Comparison of ENCODE assay signal across 14 cellular contexts in the genomic region with DNA sequence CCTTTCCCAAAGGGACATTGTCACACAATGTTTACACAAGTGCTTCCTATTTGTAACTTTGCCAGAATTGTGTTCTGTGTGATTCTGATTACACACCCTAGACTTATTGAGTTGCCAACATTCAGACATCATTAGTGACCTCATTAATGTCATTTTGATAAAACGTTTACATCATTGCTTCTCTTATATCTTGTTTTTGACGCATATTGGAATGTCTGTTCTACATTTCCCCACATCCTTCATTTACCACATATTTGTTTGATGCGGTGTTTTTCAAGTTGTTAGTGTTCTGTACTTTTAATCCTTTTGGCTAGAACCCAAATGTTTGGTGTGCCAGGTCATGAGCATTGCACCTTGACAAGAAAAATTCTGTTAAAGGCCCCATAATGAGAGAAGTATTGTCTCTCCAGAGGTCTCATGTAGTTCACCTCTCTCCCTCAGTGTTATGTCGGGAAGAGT.
A peak's percentile ranks its signal among the peaks of the same experiment; 100 is the strongest.
DNase-seq lines count a peak whose midpoint lies in the region; ATAC-seq and TF ChIP-seq lines count a peak whose summit lies in the region.
"Had no signal": no experiment of that assay in that cellular context is flagged by ENCODE, and none has a peak within 500 bp of the region (broad histone marks: within the 10 kb centered on the region; RNA-seq: fewer than 3 reads in every experiment).

No MANE protein-coding gene starts in this region.

- no peaks in the 10 kb centered on the region for H3K79me1 ChIP-seq in neuronal stem cell (ENCODE audit: low read depth, low read length)

- no peaks in the 10 kb centered on the region for H3K4me1 ChIP-seq in CD8-positive, alpha-beta T cell (ENCODE audit: insufficient read depth, low read length)
- H3K4me1 ChIP-seq in neuronal stem cell (ENCODE audit: control insufficient read depth in 2 of 2, insufficient read depth in 1 of 2, low read depth in 1 of 2, low read length in 2 of 2), result no peaks in the 10 kb centered on the region

- H4K8ac ChIP-seq in neuronal stem cell (ENCODE audit: low read depth, low read length), result no peak overlapping the region

- no peak overlapping the region for H3K27ac Mint-ChIP-seq in CD8-positive, alpha-beta T cell
- H3K27ac Mint-ChIP-seq: activated CD8-positive, alpha-beta T cell treated with anti-CD3 and anti-CD28 coated beads, Interleukin-2, amount 10 ng/mL, durations not matched to agents 7 days and 5 days; activated naive CD8-positive, alpha-beta T cell treated with anti-CD3 and anti-CD28 coated beads, Interleukin-2, amount 10 ng/mL, durations not matched to agents 7 days and 5 days had no signal

- no peak overlapping the region for H2BK15ac ChIP-seq in neuronal stem cell (ENCODE audit: low read length)

- no peak overlapping the region for H2AK5ac ChIP-seq in neuronal stem cell (ENCODE audit: low read depth, low read length)

- peaks cover 2% of the 10 kb centered on the region for H3K27me3 Mint-ChIP-seq in CD8-positive, alpha-beta T cell (ENCODE audit: low read depth)

- WGBS in neuronal stem cell (ENCODE audit: extremely low coverage in 2 of 2, insufficient read length in 2 of 2, insufficient replicate concordance in 1 of 2), 2 donors, result no CpG with 5 or more reads among the region's 4 CpGs

- H3K36me3 Mint-ChIP-seq in CD8-positive, alpha-beta T cell, result no peaks in the 10 kb centered on the region
- H3K36me3 Mint-ChIP-seq: activated naive CD8-positive, alpha-beta T cell treated with anti-CD3 and anti-CD28 coated beads, Interleukin-2, amount 10 ng/mL, durations not matched to agents 7 days and 5 days had no signal

- peaks cover 6% of the 10 kb centered on the region for H3K4me1 Mint-ChIP-seq in CD8-positive, alpha-beta T cell (ENCODE audit: low read depth)
- H3K4me1 Mint-ChIP-seq: activated naive CD8-positive, alpha-beta T cell treated with anti-CD3 and anti-CD28 coated beads, Interleukin-2, amount 10 ng/mL, durations not matched to agents 7 days and 5 days had no signal

- H3K4me3 ChIP-seq in CD8-positive, alpha-beta T cell (ENCODE audit: low read depth, low read length), result no peak overlapping the region
- H3K4me3 ChIP-seq in neuronal stem cell (ENCODE audit: low read length in 2 of 2), result no peak overlapping the region
- H3K4me3 ChIP-seq: BLaER1, MG63 had no signal

- H3K9me3 ChIP-seq in CD8-positive, alpha-beta T cell (ENCODE audit: low read length), result no peaks in the 10 kb centered on the region
- no peaks in the 10 kb centered on the region for H3K9me3 ChIP-seq in neuronal stem cell (replicated peaks in 1 of 2; ENCODE audit: control insufficient read depth in 2 of 2, insufficient read depth in 1 of 2, low read depth in 1 of 2, low read length in 2 of 2)
- H3K9me3 ChIP-seq: BLaER1 had no signal

- H3K36me3 ChIP-seq in CD8-positive, alpha-beta T cell (ENCODE audit: insufficient read depth, low read length), result no peaks in the 10 kb centered on the region
- H3K36me3 ChIP-seq in neuronal stem cell (replicated peaks in 1 of 2; ENCODE audit: control insufficient read depth in 2 of 2, insufficient read depth in 2 of 2, low read length in 2 of 2), result no peaks in the 10 kb centered on the region
- H3K36me3 ChIP-seq: BLaER1, MG63 had no signal

- intact Hi-C loops in CD8-positive, alpha-beta T cell (cut with DNase I, micrococcal nuclease), result no loop called here

- TF ChIP-seq CTCF in CD8-positive, alpha-beta T cell (IDR thresholded peaks at IDR 0.05), result no peak

- ATAC-seq in CD8-positive, alpha-beta T cell, result peak; percentile 59
- ATAC-seq in GM18517 (IDR thresholded peaks at IDR 0.05; ENCODE audit: unreplicated experiment), result no peak
- ATAC-seq: activated CD8-positive, alpha-beta T cell treated with anti-CD3 and anti-CD28 coated beads, Interleukin-2, amount 10 ng/mL, durations not matched to agents 7 days and 5 days had no signal

- H3K4ac ChIP-seq in neuronal stem cell (ENCODE audit: low read length), result no peak overlapping the region

- no peak overlapping the region for H2BK5ac ChIP-seq in neuronal stem cell (ENCODE audit: low read length)

- no peak overlapping the region for H4K91ac ChIP-seq in neuronal stem cell (ENCODE audit: low read depth, low read length, poor library complexity)

- H3K27me3 ChIP-seq in CD8-positive, alpha-beta T cell (ENCODE audit: insufficient read depth, low read length), result no peaks in the 10 kb centered on the region
- no peaks in the 10 kb centered on the region for H3K27me3 ChIP-seq in neuronal stem cell (ENCODE audit: control insufficient read depth in 3 of 3, insufficient read depth in 3 of 3, low read depth in 1 of 3, low read length in 3 of 3)
- H3K27me3 ChIP-seq: BLaER1, MG63 had no signal

- no peak overlapping the region for H3K4me3 Mint-ChIP-seq in CD8-positive, alpha-beta T cell
- H3K4me3 Mint-ChIP-seq: activated CD8-positive, alpha-beta T cell treated with anti-CD3 and anti-CD28 coated beads, Interleukin-2, amount 10 ng/mL, durations not matched to agents 7 days and 5 days; activated naive CD8-positive, alpha-beta T cell treated with anti-CD3 and anti-CD28 coated beads, Interleukin-2, amount 10 ng/mL, durations not matched to agents 7 days and 5 days had no signal

- no peak overlapping the region for H2BK120ac ChIP-seq in neuronal stem cell (ENCODE audit: low read depth, low read length)

- no peak overlapping the region for H3K14ac ChIP-seq in neuronal stem cell (ENCODE audit: low read length)

- DNase-seq in CD8-positive, alpha-beta T cell, result no peak
- DNase-seq in NCI-H1092 (lab: John Stamatoyannopoulos, UW), result peak; percentile 19
- peak; percentile 98 to 99 for DNase-seq in dermis microvascular lymphatic vessel endothelial cell (ENCODE audit: low read depth in 2 of 2)
- peak; percentile 96 to 97 for DNase-seq in lung microvascular endothelial cell (ENCODE audit: low read depth in 2 of 2)
- DNase-seq in GF-D8 (lab: John Stamatoyannopoulos, UW), result no peak
- no peak for DNase-seq in neuronal stem cell (ENCODE audit: low spot score)
- no peak for DNase-seq in nucleus accumbens (lab: John Stamatoyannopoulos, UW)
- DNase-seq: activated CD8-positive, alpha-beta T cell treated with anti-CD3 and anti-CD28 coated beads, Interleukin-2, amount 10 ng/mL, durations not matched to agents 7 days and 5 days; activated naive CD8-positive, alpha-beta T cell treated with anti-CD3 and anti-CD28 coated beads, Interleukin-2, amount 10 ng/mL, durations not matched to agents 7 days and 5 days; kidney; MG63; stimulated activated CD4-positive, alpha-beta T cell treated with anti-CD3 and anti-CD28 coated beads, Interleukin-2, amount 100 ng/mL, for 48 hours had no signal

- no peak overlapping the region for H3K23ac ChIP-seq in neuronal stem cell (ENCODE audit: low read depth, low read length, poor library complexity)

- H3K4me2 ChIP-seq in neuronal stem cell (ENCODE audit: insufficient read depth, low read length, poor library complexity, severe bottlenecking), result no peak overlapping the region
- H3K4me2 ChIP-seq: BLaER1 had no signal

- no peak overlapping the region for H3K27ac ChIP-seq in CD8-positive, alpha-beta T cell (ENCODE audit: low read depth, low read length)
- no peak overlapping the region for H3K27ac ChIP-seq in neuronal stem cell (replicated peaks; ENCODE audit: low read length)
- H3K27ac ChIP-seq: BLaER1 had no signal

- H2AFZ ChIP-seq in neuronal stem cell (ENCODE audit: low read length), result no peak overlapping the region

- no peak overlapping the region for H3K18ac ChIP-seq in neuronal stem cell (ENCODE audit: low read length)

- no peak overlapping the region for H2BK12ac ChIP-seq in neuronal stem cell (ENCODE audit: low read length)

- CTCF ChIA-PET in CD8-positive, alpha-beta T cell (lab: Charles Lee), result no interaction called here

- POLR2A ChIA-PET in CD8-positive, alpha-beta T cell (lab: Charles Lee), result no interaction called here

- no peaks in the 10 kb centered on the region for H3K9me3 Mint-ChIP-seq in CD8-positive, alpha-beta T cell

- no peak overlapping the region for H3K9ac ChIP-seq in neuronal stem cell (ENCODE audit: low read depth, low read length, poor library complexity)
- H3K9ac ChIP-seq: BLaER1 had no signal

Comparison
In these comparisons a context has a peak if more than half of its experiments do, and no peak if none do; other contexts are left out.
1. DNase-seq: peak in NCI-H1092 (single experiment), dermis microvascular lymphatic vessel endothelial cell (2 of 2) and lung microvascular endothelial cell (2 of 2); none in CD8-positive, alpha-beta T cell (0 of 7), GF-D8 (single experiment), neuronal stem cell (single experiment) and nucleus accumbens (0 of 56).